ENCODE assay signal across 31 cellular contexts in genomic region chr10:72014197-72014596, GRCh38. TPM values are rescaled to one million over a fixed set of nuclear protein-coding genes. Genes with fewer than 3 reads are reported as not detected.
DNase-seq lines count a peak whose midpoint lies in the region; ATAC-seq and TF ChIP-seq lines count a peak whose summit lies in the region.
"Had no signal": no experiment of that assay in that cellular context is flagged by ENCODE, and none has a peak within 500 bp of the region (broad histone marks: within the 10 kb centered on the region; RNA-seq: fewer than 3 reads in every experiment).

No MANE protein-coding gene starts in this region.

- H3K9me3 ChIP-seq in breast epithelium (no peaks in the 10 kb centered on the region), mesenchymal stem cell (ENCODE audit: control insufficient read depth, low read length) (no peaks in the 10 kb centered on the region), uterus (no peaks in the 10 kb centered on the region)
- H3K9me3 ChIP-seq: left lung, neutrophil, sigmoid colon, transverse colon had no signal

- H2AFZ ChIP-seq in mesenchymal stem cell (ENCODE audit: low read depth, low read length): no peak overlapping the region

- H2BK120ac ChIP-seq in mesenchymal stem cell (ENCODE audit: low read depth, low read length): no peak overlapping the region

- H3K4ac ChIP-seq in mesenchymal stem cell (ENCODE audit: low read depth in 1 of 2, low read length in 2 of 2): no peak overlapping the region

- H3K14ac ChIP-seq in mesenchymal stem cell (ENCODE audit: low read length in 2 of 2): peak overlapping the region in 1 of 2 experiments; percentile 27

- no peak for ATAC-seq in GM19328 (IDR thresholded peaks at IDR 0.05; ENCODE audit: unreplicated experiment)
- ATAC-seq: activated CD4-positive, alpha-beta T cell treated with anti-CD3 and anti-CD28 coated beads for 36 hours; activated CD8-positive, alpha-beta T cell treated with anti-CD3 and anti-CD28 coated beads for 36 hours; effector memory CD8-positive, alpha-beta T cell; left lung; stimulated activated naive CD8-positive, alpha-beta T cell treated with anti-CD3 and anti-CD28 coated beads, Interleukin-15, amount 100 ng/mL, for 72 hours had no signal

- no TSS peak for BruUV-seq in MCF 10A (replicated peaks; lab: Mats Ljungman, UMichigan)

- H3K4me3 ChIP-seq in breast epithelium: no peak overlapping the region
- H3K4me3 ChIP-seq in mesenchymal stem cell (ENCODE audit: insufficient read depth in 1 of 2, low read depth in 1 of 2, low read length in 2 of 2): no peak overlapping the region
- no peak overlapping the region for H3K4me3 ChIP-seq in uterus
- H3K4me3 ChIP-seq: coronary artery, left lung, sigmoid colon, transverse colon had no signal

- TF ChIP-seq CTCF in breast epithelium (IDR thresholded peaks at IDR 0.05): no peak
- TF ChIP-seq CTCF in MCF 10A (IDR thresholded peaks at IDR 0.05; ENCODE audit: unreplicated experiment): no peak
- TF ChIP-seq CTCF in brain (conservative IDR thresholded peaks at IDR 0.05): no peak
- TF ChIP-seq CTCF in uterus (IDR thresholded peaks at IDR 0.05): no peak
- TF ChIP-seq CTCF in GM10248 (IDR thresholded peaks at IDR 0.05; ENCODE audit: control extremely low read depth, extremely low read depth, low read depth, missing control alignments): no peak

- H3K9me3 Mint-ChIP-seq in MCF 10A (ENCODE audit: unreplicated experiment) (no peaks in the 10 kb centered on the region), brain (no peaks in the 10 kb centered on the region)
- H3K9me3 Mint-ChIP-seq: activated CD8-positive, alpha-beta T cell treated with anti-CD3 and anti-CD28 coated beads for 36 hours; activated T-helper 2 cell treated with anti-CD3 and anti-CD28 coated beads, Interferon-gamma antibody, Interleukin-2, Interleukin-4, amounts not matched to agents 10 μg/mL and 5 μg/mL and 100 μg/mL, durations not matched to agents 14 hours and 24 hours and 36 hours; CD4-positive, alpha-beta T cell; effector memory CD8-positive, alpha-beta T cell; stimulated activated naive CD8-positive, alpha-beta T cell treated with anti-CD3 and anti-CD28 coated beads, Interleukin-15, amount 100 ng/mL, for 72 hours had no signal

- no peaks in the 10 kb centered on the region for H3K36me3 ChIP-seq in breast epithelium
- H3K36me3 ChIP-seq in mesenchymal stem cell (ENCODE audit: control insufficient read depth in 1 of 2, insufficient read depth in 2 of 2, low read depth in 1 of 2, low read length in 2 of 2): peaks cover 13 to 20% of the 10 kb centered on the region in 2 experiments
- no peaks in the 10 kb centered on the region for H3K36me3 ChIP-seq in uterus
- H3K36me3 ChIP-seq: left lung, neutrophil, sigmoid colon, transverse colon had no signal

- H2BK5ac ChIP-seq in mesenchymal stem cell (ENCODE audit: low read depth, low read length, poor library complexity, severe bottlenecking): no peak overlapping the region

- CTCF ChIA-PET in MCF 10A (lab: Yijun Ruan, JAX) (interaction anchor here (0.6 to 2.4 kb wide), 5 partner anchors 38 to 156 kb away, joined by 3 to 8 read pairs (median 3); no protein-coding TSS in a partner anchor), GM10248 (lab: Yijun Ruan, JAX) (interaction anchor here (0.8 to 2.6 kb wide), 5 partner anchors 10 to 81 kb away, joined by 3 to 10 read pairs (median 3); no protein-coding TSS in a partner anchor)

- DNase-seq in breast epithelium (ENCODE audit: low spot score in 2 of 2): no peak
- DNase-seq in MCF 10A (ENCODE audit: unreplicated experiment): no peak
- no peak for DNase-seq in mesenchymal stem cell
- no peak for DNase-seq in uterus
- no peak for DNase-seq in GM10248 (ENCODE audit: extremely low spot score)
- no peak for DNase-seq in effector CD4-positive, alpha-beta T cell
- DNase-seq: 8988T; activated CD4-positive, alpha-beta T cell treated with anti-CD3 and anti-CD28 coated beads for 36 hours; activated CD8-positive, alpha-beta T cell treated with anti-CD3 and anti-CD28 coated beads for 36 hours; activated naive CD4-positive, alpha-beta T cell treated with anti-CD3 and anti-CD28 coated beads, Interleukin-2, amount 50 U/mL, for 16 hours; amygdala; CD4-positive, alpha-beta T cell; effector memory CD8-positive, alpha-beta T cell; GOT3; left lung; NCI-H1092 treated with DMSO at 0.1 percent for 48 hours; NCI-H1930; NCI-H526 treated with DMSO at 0.1 percent for 48 hours; sigmoid colon; stimulated activated CD4-positive, alpha-beta T cell treated with anti-CD3 and anti-CD28 coated beads, Interleukin-12 subunit alpha, Interleukin-12 subunit beta, amount 100 ng/mL, for 4 hours; stimulated activated CD4-positive, alpha-beta T cell treated with anti-CD3 and anti-CD28 coated beads, Interleukin-2, amount 100 ng/mL, for 48 hours; stimulated activated naive CD8-positive, alpha-beta T cell treated with anti-CD3 and anti-CD28 coated beads, Interleukin-15, amount 100 ng/mL, for 72 hours; T1000; transverse colon had no signal

- H3K4me1 ChIP-seq in breast epithelium: peaks cover 13 to 19% of the 10 kb centered on the region in 2 donors
- peaks cover 15% of the 10 kb centered on the region for H3K4me1 ChIP-seq in mesenchymal stem cell (ENCODE audit: control insufficient read depth, insufficient read depth, low read depth, low read length)
- peaks cover 14 to 22% of the 10 kb centered on the region in 2 donors for H3K4me1 ChIP-seq in uterus

- H2BK12ac ChIP-seq in mesenchymal stem cell (ENCODE audit: low read length in 2 of 2): no peak overlapping the region

- H2AK5ac ChIP-seq in mesenchymal stem cell (ENCODE audit: low read length, severe bottlenecking): no peak overlapping the region

- H3K27ac Mint-ChIP-seq in MCF 10A (ENCODE audit: low read depth, unreplicated experiment) (no peak overlapping the region), brain (peak overlapping the region; percentile 49 to 99 (median 93))
- H3K27ac Mint-ChIP-seq: activated CD4-positive, alpha-beta T cell treated with anti-CD3 and anti-CD28 coated beads for 36 hours; activated CD8-positive, alpha-beta T cell treated with anti-CD3 and anti-CD28 coated beads for 36 hours; activated T-helper 2 cell treated with anti-CD3 and anti-CD28 coated beads, Interferon-gamma antibody, Interleukin-2, Interleukin-4, amounts not matched to agents 10 μg/mL and 5 μg/mL and 100 μg/mL, durations not matched to agents 14 hours and 24 hours and 36 hours; CD4-positive, alpha-beta T cell; effector memory CD8-positive, alpha-beta T cell; progenitor cell of endocrine pancreas; stimulated activated naive CD8-positive, alpha-beta T cell treated with anti-CD3 and anti-CD28 coated beads, Interleukin-15, amount 100 ng/mL, for 72 hours had no signal

- H3K4me1 Mint-ChIP-seq in MCF 10A (ENCODE audit: insufficient read depth, unreplicated experiment) (peaks cover 15% of the 10 kb centered on the region), brain (peaks cover 91% of the 10 kb centered on the region)
- H3K4me1 Mint-ChIP-seq: activated CD4-positive, alpha-beta T cell treated with anti-CD3 and anti-CD28 coated beads for 36 hours; stimulated activated naive CD8-positive, alpha-beta T cell treated with anti-CD3 and anti-CD28 coated beads, Interleukin-15, amount 100 ng/mL, for 72 hours had no signal

- peak overlapping the region; percentile 25 to 72 for H3K27ac ChIP-seq in breast epithelium
- H3K27ac ChIP-seq in mesenchymal stem cell (ENCODE audit: low read length, poor library complexity, severe bottlenecking): no peak overlapping the region
- H3K27ac ChIP-seq in uterus: peak overlapping the region; percentile 25 to 76
- H3K27ac ChIP-seq: left lung, neutrophil, VCaP had no signal

- peak overlapping the region; percentile 48 for H4K8ac ChIP-seq in mesenchymal stem cell (ENCODE audit: low read length)

- H2BK15ac ChIP-seq in mesenchymal stem cell (ENCODE audit: low read depth, poor library complexity, severe bottlenecking): no peak overlapping the region

- H3K4me3 Mint-ChIP-seq in MCF 10A (ENCODE audit: unreplicated experiment): no peak overlapping the region
- peak overlapping the region in 1 of 5 experiments; percentile 24 for H3K4me3 Mint-ChIP-seq in brain
- H3K4me3 Mint-ChIP-seq: activated CD4-positive, alpha-beta T cell treated with anti-CD3 and anti-CD28 coated beads for 36 hours; activated CD8-positive, alpha-beta T cell treated with anti-CD3 and anti-CD28 coated beads for 36 hours; CD4-positive, alpha-beta T cell; effector memory CD8-positive, alpha-beta T cell; stimulated activated naive CD8-positive, alpha-beta T cell treated with anti-CD3 and anti-CD28 coated beads, Interleukin-15, amount 100 ng/mL, for 72 hours had no signal

- H3K27me3 Mint-ChIP-seq in MCF 10A (ENCODE audit: insufficient read depth, unreplicated experiment): no peaks in the 10 kb centered on the region
- no peaks in the 10 kb centered on the region for H3K27me3 Mint-ChIP-seq in brain
- H3K27me3 Mint-ChIP-seq: activated CD4-positive, alpha-beta T cell treated with anti-CD3 and anti-CD28 coated beads for 36 hours; activated CD8-positive, alpha-beta T cell treated with anti-CD3 and anti-CD28 coated beads for 36 hours; CD4-positive, alpha-beta T cell; progenitor cell of endocrine pancreas; stimulated activated naive CD8-positive, alpha-beta T cell treated with anti-CD3 and anti-CD28 coated beads, Interleukin-15, amount 100 ng/mL, for 72 hours had no signal

- H3K9ac ChIP-seq in mesenchymal stem cell (ENCODE audit: low read length): no peak overlapping the region

- peaks cover 4% of the 10 kb centered on the region for H3K79me1 ChIP-seq in mesenchymal stem cell (replicated peaks; ENCODE audit: low read length, poor library complexity, severe bottlenecking)

- no peak overlapping the region for H3K4me2 ChIP-seq in mesenchymal stem cell (ENCODE audit: low read length, poor library complexity, severe bottlenecking)

- H3K36me3 Mint-ChIP-seq in MCF 10A (ENCODE audit: insufficient read depth, unreplicated experiment) (peaks cover 47% of the 10 kb centered on the region), brain (peaks cover 12% of the 10 kb centered on the region)

- no peak overlapping the region for H3K23ac ChIP-seq in mesenchymal stem cell (ENCODE audit: low read length in 2 of 2)

- TF ChIP-seq POLR2A in breast epithelium (IDR thresholded peaks at IDR 0.05) (no peak), uterus (IDR thresholded peaks at IDR 0.05) (no peak)

- H3K27me3 ChIP-seq in breast epithelium (no peaks in the 10 kb centered on the region), mesenchymal stem cell (ENCODE audit: control insufficient read depth in 1 of 2, insufficient read depth in 1 of 2, low read length in 2 of 2) (peaks cover 0 to 7% of the 10 kb centered on the region in 2 experiments), uterus (no peaks in the 10 kb centered on the region)
- H3K27me3 ChIP-seq: left lung, sigmoid colon, transverse colon had no signal

- WGBS in mesenchymal stem cell: 57% methylated on average over 1 of the region's 2 CpGs

- no peak overlapping the region for H4K91ac ChIP-seq in mesenchymal stem cell (ENCODE audit: low read length)

- no peak overlapping the region for H3K18ac ChIP-seq in mesenchymal stem cell (ENCODE audit: low read depth in 1 of 2, low read length in 2 of 2)

- intact Hi-C loops in breast epithelium (cut with DNase I; ENCODE audit: low total_unique reads) (no loop called here), MCF 10A (cut with micrococcal nuclease) (no loop called here), uterus (cut with DNase I; ENCODE audit: low total_unique reads) (no loop called here)

- POLR2A ChIA-PET in MCF 10A (lab: Yijun Ruan, JAX) (interaction anchor here (0.7 to 1.6 kb wide), 3 partner anchors 18 to 57 kb away, joined by 3 to 4 read pairs (median 3); no protein-coding TSS in a partner anchor), GM10248 (lab: Yijun Ruan, JAX) (no interaction called here)

RNA-seq across cellular contexts. Expression of gene CHST3, which starts 50.0 kb away (rescaled TPM):
- 10 to 100 TPM; 20.2 to 34.5 (median 25.6) TPM for total RNA-seq in breast epithelium
- total RNA-seq in MCF 10A (2022): 28.7 and 29.3 TPM in 2 replicates
- polyA plus RNA-seq in brain (ENCODE audit: insufficient read depth, low read depth, low replicate concordance): 11.4 TPM
- polyA plus RNA-seq in mesenchymal stem cell (2013, experiment 1 of 2): 14.6 TPM
- polyA plus RNA-seq in mesenchymal stem cell (2013, experiment 2 of 2): 14.4 TPM
- total RNA-seq in uterus: 10 to 100 TPM; 12.3 to 44.7 (median 28.1) TPM
- total RNA-seq: CD4-positive, alpha-beta T cell had no signal
